ENCODE assay signal across 19 cellular contexts in genomic region chr11:4041731-4042391, GRCh38. TPM values are rescaled to one million over a fixed set of nuclear protein-coding genes. Genes with fewer than 3 reads are reported as not detected.
A peak's percentile ranks its signal among the peaks of the same experiment; 100 is the strongest.
DNase-seq lines count a peak whose midpoint lies in the region; ATAC-seq, FAIRE-seq and TF ChIP-seq lines count a peak whose summit lies in the region.
"Had no signal": no experiment of that assay in that cellular context is flagged by ENCODE, and none has a peak within 500 bp of the region (broad histone marks: within the 10 kb centered on the region; RNA-seq: fewer than 3 reads in every experiment).

No MANE protein-coding gene starts in this region.

- ATAC-seq in natural killer cell (no peak), HG03469 (IDR thresholded peaks at IDR 0.05; ENCODE audit: unreplicated experiment) (no peak)
- no peak for ATAC-seq in natural killer cell treated with Interleukin-12 subunit alpha and Interleukin-12 subunit beta and Interleukin-15 and Interleukin-18, amount 100 ng/mL, for 72 hours
- ATAC-seq in activated CD8-positive, alpha-beta T cell treated with anti-CD3 and anti-CD28 coated beads, Interleukin-2, amount 10 ng/mL, durations not matched to agents 7 days and 5 days = no peak

- no CpG with 5 or more reads among the region's 6 CpGs for WGBS in mesendoderm (ENCODE audit: extremely low coverage, insufficient coverage, low lambda C conversion rate)

- H3K9me3 Mint-ChIP-seq in natural killer cell (no peaks in the 10 kb centered on the region), astrocyte (ENCODE audit: unreplicated experiment) (no peaks in the 10 kb centered on the region)
- H3K9me3 Mint-ChIP-seq in natural killer cell treated with Interleukin-12 subunit alpha and Interleukin-12 subunit beta and Interleukin-15 and Interleukin-18, amount 100 ng/mL, for 72 hours = no peaks in the 10 kb centered on the region
- no peaks in the 10 kb centered on the region for H3K9me3 Mint-ChIP-seq in activated CD8-positive, alpha-beta T cell treated with anti-CD3 and anti-CD28 coated beads, Interleukin-2, amount 10 ng/mL, durations not matched to agents 7 days and 5 days (ENCODE audit: insufficient read depth)

- H3K27me3 Mint-ChIP-seq in natural killer cell (ENCODE audit: low read depth in 2 of 2) = no peaks in the 10 kb centered on the region
- no peaks in the 10 kb centered on the region for H3K27me3 Mint-ChIP-seq in natural killer cell treated with Interleukin-12 subunit alpha and Interleukin-12 subunit beta and Interleukin-15 and Interleukin-18, amount 100 ng/mL, for 72 hours
- H3K27me3 Mint-ChIP-seq in astrocyte (ENCODE audit: low read depth, unreplicated experiment) = no peaks in the 10 kb centered on the region
- no peaks in the 10 kb centered on the region for H3K27me3 Mint-ChIP-seq in activated CD8-positive, alpha-beta T cell treated with anti-CD3 and anti-CD28 coated beads, Interleukin-2, amount 10 ng/mL, durations not matched to agents 7 days and 5 days (ENCODE audit: low read depth)

- no peak overlapping the region for H2BK120ac ChIP-seq in mesendoderm (ENCODE audit: low read depth, low read length)

- intact Hi-C loops in natural killer cell (cut with micrococcal nuclease) = no loop called here

- H3K4me2 ChIP-seq in astrocyte (ENCODE audit: low read length) (no peak overlapping the region), mesendoderm (ENCODE audit: low read length) (no peak overlapping the region)

- H3K36me3 Mint-ChIP-seq in natural killer cell = no peaks in the 10 kb centered on the region
- no peaks in the 10 kb centered on the region for H3K36me3 Mint-ChIP-seq in natural killer cell treated with Interleukin-12 subunit alpha and Interleukin-12 subunit beta and Interleukin-15 and Interleukin-18, amount 100 ng/mL, for 72 hours
- no peaks in the 10 kb centered on the region for H3K36me3 Mint-ChIP-seq in astrocyte (ENCODE audit: low read depth, unreplicated experiment)
- H3K36me3 Mint-ChIP-seq in activated CD8-positive, alpha-beta T cell treated with anti-CD3 and anti-CD28 coated beads, Interleukin-2, amount 10 ng/mL, durations not matched to agents 7 days and 5 days (ENCODE audit: low read depth) = peaks cover 20% of the 10 kb centered on the region

- no peak overlapping the region for H2BK15ac ChIP-seq in mesendoderm (replicated peaks; ENCODE audit: low read depth)

- H2BK5ac ChIP-seq in mesendoderm (ENCODE audit: low read length) = no peak overlapping the region

- H3K79me1 ChIP-seq in mesendoderm (ENCODE audit: low read length) = no peaks in the 10 kb centered on the region

- no peak for FAIRE-seq in astrocyte (lab: Jason Lieb, UNC)
- FAIRE-seq: G401.6, GM12891 had no signal

- no peaks in the 10 kb centered on the region for H3K79me2 ChIP-seq in astrocyte (ENCODE audit: insufficient read depth, low read length)
- no peaks in the 10 kb centered on the region for H3K79me2 ChIP-seq in mesendoderm (ENCODE audit: control insufficient read depth, insufficient read depth, low read length)

- H2AFZ ChIP-seq in astrocyte (ENCODE audit: low read depth, low read length) = no peak overlapping the region

- H3K56ac ChIP-seq in mesendoderm (ENCODE audit: low read length) = no peak overlapping the region

- TF ChIP-seq CTCF in natural killer cell (IDR thresholded peaks at IDR 0.05) (no peak), astrocyte (IDR thresholded peaks at IDR 0.05; ENCODE audit: insufficient read depth, low read depth, low read length) (no peak)

- no peaks in the 10 kb centered on the region for H3K9me3 ChIP-seq in astrocyte (ENCODE audit: insufficient read depth, low read depth, low read length)
- H3K9me3 ChIP-seq: HAP-1 had no signal

- CTCF ChIA-PET in activated CD8-positive, alpha-beta T cell treated with anti-CD3 and anti-CD28 coated beads, Interleukin-2, amount 10 ng/mL, durations not matched to agents 7 days and 5 days (lab: Charles Lee) = interaction anchor here (0.5 to 2.2 kb wide), 7 partner anchors 17 to 359 kb away, joined by 3 to 10 read pairs (median 3); partner anchors contain the start of gene STIM1

- H3K4me1 Mint-ChIP-seq in natural killer cell = peaks cover 69% of the 10 kb centered on the region in 2 donors
- H3K4me1 Mint-ChIP-seq in natural killer cell treated with Interleukin-12 subunit alpha and Interleukin-12 subunit beta and Interleukin-15 and Interleukin-18, amount 100 ng/mL, for 72 hours (ENCODE audit: low read depth in 2 of 2) = peaks cover 40 to 49% of the 10 kb centered on the region in 2 donors
- H3K4me1 Mint-ChIP-seq in astrocyte (ENCODE audit: low read depth, unreplicated experiment) = peaks cover 14% of the 10 kb centered on the region
- H3K4me1 Mint-ChIP-seq in activated CD8-positive, alpha-beta T cell treated with anti-CD3 and anti-CD28 coated beads, Interleukin-2, amount 10 ng/mL, durations not matched to agents 7 days and 5 days (ENCODE audit: low read depth) = peaks cover 16% of the 10 kb centered on the region

- no peaks in the 10 kb centered on the region for H3K36me3 ChIP-seq in astrocyte (ENCODE audit: insufficient read depth, low read length)
- H3K36me3 ChIP-seq in mesendoderm (ENCODE audit: control insufficient read depth, insufficient read depth, low read length) = no peaks in the 10 kb centered on the region
- H3K36me3 ChIP-seq: HAP-1 had no signal

- no peak overlapping the region for H3K4me3 ChIP-seq in astrocyte (ENCODE audit: insufficient read depth, low read depth, low read length)
- H3K4me3 ChIP-seq in mesendoderm (ENCODE audit: low read length) = no peak overlapping the region
- H3K4me3 ChIP-seq: HAP-1 had no signal

- no peaks in the 10 kb centered on the region for H3K4me1 ChIP-seq in astrocyte (ENCODE audit: insufficient read depth, low read length)
- no peaks in the 10 kb centered on the region for H3K4me1 ChIP-seq in mesendoderm (ENCODE audit: control insufficient read depth, low read depth, low read length)
- H3K4me1 ChIP-seq: HAP-1 had no signal

- H4K20me1 ChIP-seq in astrocyte (ENCODE audit: insufficient read depth, low read length) = no peaks in the 10 kb centered on the region

- no peak overlapping the region for H3K4ac ChIP-seq in mesendoderm (ENCODE audit: low read depth, low read length)

- H3K27me3 ChIP-seq in astrocyte (ENCODE audit: insufficient read depth, low read length) (no peaks in the 10 kb centered on the region), mesendoderm (ENCODE audit: insufficient read depth, low read length, poor library complexity) (no peaks in the 10 kb centered on the region)

- H3K23ac ChIP-seq in mesendoderm (ENCODE audit: low read length) = no peak overlapping the region

- H3K27ac Mint-ChIP-seq in natural killer cell = peak overlapping the region; percentile 35 to 71
- peak overlapping the region in 1 of 2 donors; percentile 29 for H3K27ac Mint-ChIP-seq in natural killer cell treated with Interleukin-12 subunit alpha and Interleukin-12 subunit beta and Interleukin-15 and Interleukin-18, amount 100 ng/mL, for 72 hours
- H3K27ac Mint-ChIP-seq in astrocyte (ENCODE audit: unreplicated experiment) = no peak overlapping the region
- no peak overlapping the region for H3K27ac Mint-ChIP-seq in activated CD8-positive, alpha-beta T cell treated with anti-CD3 and anti-CD28 coated beads, Interleukin-2, amount 10 ng/mL, durations not matched to agents 7 days and 5 days

- POLR2A ChIA-PET in activated CD8-positive, alpha-beta T cell treated with anti-CD3 and anti-CD28 coated beads, Interleukin-2, amount 10 ng/mL, durations not matched to agents 7 days and 5 days (lab: Charles Lee) = interaction anchor here (0.6 to 1.2 kb wide), 2 partner anchors 18 to 187 kb away, joined by 3 read pairs; no protein-coding TSS in a partner anchor

- no peak overlapping the region for H3K27ac ChIP-seq in astrocyte (ENCODE audit: low read depth, low read length)
- no peak overlapping the region for H3K27ac ChIP-seq in mesendoderm (ENCODE audit: low read depth, low read length)

- no peak overlapping the region for H3K18ac ChIP-seq in mesendoderm (ENCODE audit: low read length)

- H4K8ac ChIP-seq in mesendoderm (ENCODE audit: low read depth, low read length) = no peak overlapping the region

- H3K4me3 Mint-ChIP-seq in natural killer cell (no peak overlapping the region), astrocyte (ENCODE audit: unreplicated experiment) (no peak overlapping the region)
- H3K4me3 Mint-ChIP-seq in natural killer cell treated with Interleukin-12 subunit alpha and Interleukin-12 subunit beta and Interleukin-15 and Interleukin-18, amount 100 ng/mL, for 72 hours = no peak overlapping the region
- H3K4me3 Mint-ChIP-seq in activated CD8-positive, alpha-beta T cell treated with anti-CD3 and anti-CD28 coated beads, Interleukin-2, amount 10 ng/mL, durations not matched to agents 7 days and 5 days = no peak overlapping the region
- H3K4me3 Mint-ChIP-seq: CD14-positive monocyte had no signal

- H2AK5ac ChIP-seq in mesendoderm (ENCODE audit: low read length) = no peak overlapping the region

- DNase-seq in natural killer cell = no peak
- DNase-seq in natural killer cell treated with Interleukin-12 subunit alpha and Interleukin-12 subunit beta and Interleukin-15 and Interleukin-18, amount 100 ng/mL, for 72 hours (ENCODE audit: low spot score) = no peak
- DNase-seq in astrocyte (ENCODE audit: low read depth) = peak; percentile 68
- DNase-seq in mesendoderm = peak; percentile 78
- peak; percentile 43 for DNase-seq in stromal cell of bone marrow (ENCODE audit: low read depth)
- DNase-seq in activated CD8-positive, alpha-beta T cell treated with anti-CD3 and anti-CD28 coated beads, Interleukin-2, amount 10 ng/mL, durations not matched to agents 7 days and 5 days = no peak
- no peak for DNase-seq in stimulated activated CD4-positive, alpha-beta T cell treated with anti-CD3 and anti-CD28 coated beads, Interleukin-4, amount 100 ng/mL, for 4 hours
- DNase-seq: Calu3, DMS79 treated with DMSO at 0.1 percent for 48 hours, Karpas-422, MV-4-11, NCI-H1417 treated with DMSO at 0.1 percent for 48 hours, NCI-H2081, NCI-H345 had no signal

- no peak overlapping the region for H3K9ac ChIP-seq in astrocyte (ENCODE audit: low read length)
- H3K9ac ChIP-seq in mesendoderm (ENCODE audit: low read length) = no peak overlapping the region

- H4K5ac ChIP-seq in mesendoderm (ENCODE audit: low read length) = no peak overlapping the region

RNA-seq across cellular contexts. Expression of gene RRM1, which starts 52.7 kb away (rescaled TPM):
- total RNA-seq in natural killer cell = 10 to 100 TPM; 17.0 to 37.6 (median 24.4) TPM
- total RNA-seq in natural killer cell treated with Interleukin-12 subunit alpha and Interleukin-12 subunit beta and Interleukin-15 and Interleukin-18, amount 100 ng/mL, for 72 hours = 100 to 1,000 TPM; 109 to 181 TPM
- 22.0 and 26.2 TPM in 2 replicates for total RNA-seq in astrocyte
- 76.0 TPM for polyA plus RNA-seq in mesendoderm (2013, experiment 1 of 2)
- 75.9 TPM for polyA plus RNA-seq in mesendoderm (2013, experiment 2 of 2)
- 100 to 1,000 TPM; 180 to 183 TPM for total RNA-seq in activated CD8-positive, alpha-beta T cell treated with anti-CD3 and anti-CD28 coated beads, Interleukin-2, amount 10 ng/mL, durations not matched to agents 7 days and 5 days

Comparison
In these comparisons a context has a peak if more than half of its experiments do, and no peak if none do; other contexts are left out.
1. DNase-seq: peak in astrocyte (single experiment), mesendoderm (single experiment) and stromal cell of bone marrow (single experiment); none in natural killer cell (single experiment), natural killer cell treated with Interleukin-12 subunit alpha and Interleukin-12 subunit beta and Interleukin-15 and Interleukin-18, amount 100 ng/mL, for 72 hours (single experiment), activated CD8-positive, alpha-beta T cell treated with anti-CD3 and anti-CD28 coated beads, Interleukin-2, amount 10 ng/mL, durations not matched to agents 7 days and 5 days (single experiment) and stimulated activated CD4-positive, alpha-beta T cell treated with anti-CD3 and anti-CD28 coated beads, Interleukin-4, amount 100 ng/mL, for 4 hours (0 of 2).
2. H3K27ac Mint-ChIP-seq: peak in natural killer cell (2 of 2); none in astrocyte (single experiment) and activated CD8-positive, alpha-beta T cell treated with anti-CD3 and anti-CD28 coated beads, Interleukin-2, amount 10 ng/mL, durations not matched to agents 7 days and 5 days (single experiment).